ENCODE assay signal across 1 cellular context in the genomic region with DNA sequence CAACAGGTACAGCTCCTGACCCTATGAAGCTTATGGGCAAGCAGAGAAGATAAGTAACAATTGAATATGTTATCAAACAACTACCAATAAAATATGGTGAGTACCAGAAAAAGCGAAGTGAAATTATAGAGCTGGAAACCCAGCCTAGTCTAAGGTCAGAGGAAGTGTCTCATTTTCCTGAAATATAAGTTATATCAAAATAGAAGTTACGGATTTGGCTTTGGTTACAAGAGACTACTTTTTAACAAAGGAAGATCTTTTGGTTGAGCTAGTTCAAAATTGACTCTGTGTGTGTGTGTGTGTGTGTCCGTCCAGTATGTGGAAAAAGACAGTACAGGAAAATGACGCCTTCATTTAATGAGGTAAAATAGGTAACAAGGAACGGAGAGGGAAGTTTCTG.
A peak's percentile ranks its signal among the peaks of the same experiment; 100 is the strongest.
TF ChIP-seq lines count a peak whose summit lies in the region.

No MANE protein-coding gene starts in this region.

TF ChIP-seq in endothelial cell of umbilical vein, 7 proteins besides CTCF, POLR2A, EP300 and RAD21:
- TF ChIP-seq EZH2 (IDR thresholded peaks at IDR 0.05; ENCODE audit: borderline replicate concordance, low read depth, low read length, severe bottlenecking) (no peak), JUN (IDR thresholded peaks at IDR 0.05; ENCODE audit: borderline replicate concordance, insufficient read depth, insufficient read length, low read depth) (peak; percentile 40), MYC (IDR thresholded peaks at IDR 0.05; ENCODE audit: low read depth, low read length) (no peak), FOS (IDR thresholded peaks at IDR 0.05; ENCODE audit: borderline replicate concordance, insufficient read depth, low read length) (peak; percentile 67), GATA2 (IDR thresholded peaks at IDR 0.05; ENCODE audit: insufficient read depth, insufficient read length, low read depth, low read length) (no peak), POLR2AphosphoS5 (IDR thresholded peaks at IDR 0.05; ENCODE audit: insufficient read depth, low read depth, low read length) (no peak)
- TF ChIP-seq, protein P1, sequence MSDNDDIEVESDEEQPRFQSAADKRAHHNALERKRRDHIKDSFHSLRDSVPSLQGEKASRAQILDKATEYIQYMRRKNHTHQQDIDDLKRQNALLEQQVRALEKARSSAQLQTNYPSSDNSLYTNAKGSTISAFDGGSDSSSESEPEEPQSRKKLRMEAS (IDR thresholded peaks at IDR 0.05; ENCODE audit: insufficient read depth, insufficient read length), result no peak
